17 cellular contexts compared by ENCODE assay signal in the genomic region with DNA sequence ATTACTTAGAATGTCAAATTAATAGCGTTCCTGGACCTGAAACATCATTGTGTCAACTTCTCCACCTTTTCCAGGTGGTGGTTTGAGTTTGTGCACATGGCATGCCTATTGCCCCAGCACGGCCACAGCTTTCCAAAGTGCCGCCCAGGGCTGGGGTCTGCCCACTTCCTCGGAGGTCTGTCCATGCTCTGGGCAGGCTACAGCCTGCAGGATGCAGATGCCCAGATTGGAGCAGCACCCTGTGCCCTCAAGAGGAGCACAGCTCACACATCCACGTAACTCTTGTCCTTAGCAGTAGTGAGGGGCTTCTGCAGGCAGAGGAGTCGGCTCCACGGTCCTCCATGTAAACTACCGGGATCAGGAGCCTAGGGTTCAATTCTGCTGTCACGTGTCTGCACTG.
A peak's percentile ranks its signal among the peaks of the same experiment; 100 is the strongest.
DNase-seq lines count a peak whose midpoint lies in the region.
"Had no signal": no experiment of that assay in that cellular context is flagged by ENCODE, and none has a peak within 500 bp of the region (broad histone marks: within the 10 kb centered on the region; RNA-seq: fewer than 3 reads in every experiment).

No MANE protein-coding gene starts in this region.

- intact Hi-C loops in posterior vena cava (cut with DNase I) = no loop called here

- DNase-seq in D341Med (ENCODE audit: low spot score) (peak; percentile 2), islet precursor cell (peak; percentile 32), mesenteric fat pad (ENCODE audit: low spot score) (peak; percentile 72), posterior vena cava (ENCODE audit: low spot score) (peak; percentile 31), SKM-1 treated with dmso at 0.1 percent for 144 hours (lab: John Stamatoyannopoulos, UW; ENCODE audit: unreplicated experiment) (no peak), AG08396 (ENCODE audit: low spot score) (no peak), epidermal melanocyte (ENCODE audit: insufficient read length, low spot score) (no peak)
- DNase-seq: BE2C; C1 segment of cervical spinal cord; Caco-2; CD4-positive, alpha-beta T cell; DMS153; DMS79; GDM1; GOT3; H7; IMR-90 had no signal

Comparison
In these comparisons a context has a peak if more than half of its experiments do, and no peak if none do; other contexts are left out.
1. DNase-seq: peak in D341Med (single experiment), islet precursor cell (single experiment), mesenteric fat pad (single experiment) and posterior vena cava (single experiment); none in SKM-1 treated with dmso at 0.1 percent for 144 hours (single experiment), AG08396 (single experiment) and epidermal melanocyte (single experiment).